ENCODE assay signal across 8 cellular contexts in the genomic region with DNA sequence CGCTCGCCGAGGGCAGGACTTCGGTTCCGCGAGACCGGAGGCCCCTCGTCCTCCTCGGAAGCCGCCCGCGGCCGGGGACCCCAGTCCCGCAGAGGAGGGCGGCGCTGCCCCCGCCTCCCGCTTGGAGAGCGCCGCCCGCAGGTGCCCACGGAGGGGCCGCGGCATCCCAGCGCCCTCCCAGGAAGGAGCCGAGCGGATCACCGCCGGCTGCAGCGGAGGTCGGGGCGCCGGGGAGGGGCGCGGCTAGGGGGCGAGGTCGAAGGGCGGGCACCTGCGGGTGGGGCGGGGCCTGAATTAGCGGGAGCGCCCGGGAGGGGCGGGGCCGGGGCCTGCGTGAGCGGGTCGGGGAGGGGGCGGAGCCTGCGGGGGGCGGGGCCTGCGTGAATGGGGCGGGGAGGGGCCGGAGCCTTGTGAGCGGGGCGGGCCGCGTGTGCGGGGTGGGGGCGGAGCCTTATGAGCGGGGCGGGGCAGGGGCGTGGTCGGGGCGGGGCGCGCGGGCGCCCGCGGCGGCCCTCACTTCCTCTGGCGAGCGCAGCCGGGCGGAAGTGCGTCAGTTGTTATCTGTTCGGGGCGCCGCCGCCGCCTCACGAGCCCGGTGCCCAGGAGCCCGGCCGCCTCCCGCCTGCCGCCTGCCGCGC. TPM values are rescaled to one million over a fixed set of nuclear protein-coding genes. Genes with fewer than 3 reads are reported as not detected.
DNase-seq lines count a peak whose midpoint lies in the region; ATAC-seq, FAIRE-seq and TF ChIP-seq lines count a peak whose summit lies in the region.

A gene (plus strand): TSS at position 550 of the 638 bp plus-strand sequence.

- H3K27me3 ChIP-seq in K562 (ENCODE audit: control insufficient read depth in 2 of 2, insufficient read depth in 2 of 2, low read length in 2 of 2): peaks cover 10 to 15% of the 10 kb centered on the region in 2 experiments
- no peaks in the 10 kb centered on the region for H3K27me3 ChIP-seq in sigmoid colon

- peak within 1 kb of the TSS; percentile 47 to 95 for H3K9ac ChIP-seq in K562 (ENCODE audit: insufficient read depth in 1 of 2, low read depth in 2 of 2, low read length in 2 of 2)

- H3K4me2 ChIP-seq in K562 (ENCODE audit: insufficient read depth, low read length): peak within 1 kb of the TSS; percentile 79

- ATAC-seq in GM18517 (IDR thresholded peaks at IDR 0.05; ENCODE audit: unreplicated experiment): peak; percentile 51
- ATAC-seq in HG03039 (IDR thresholded peaks at IDR 0.05; ENCODE audit: unreplicated experiment): peak; percentile 46
- ATAC-seq in K562: peak; percentile 71
- ATAC-seq in HG03378 (IDR thresholded peaks at IDR 0.05; ENCODE audit: unreplicated experiment): no peak

- TF ChIP-seq CTCF in K562 (IDR thresholded peaks at IDR 0.05 in 2 of 3, conservative IDR thresholded peaks at IDR 0.05 in 1 of 3; ENCODE audit: insufficient read depth in 2 of 3, low read depth in 1 of 3, low read length in 3 of 3) (0 out of 6 replicates have a peak, but pooled peaks of 1 of the 3 experiments have one; percentile 7), sigmoid colon (IDR thresholded peaks at IDR 0.05) (no peak)

- H3K9me3 ChIP-seq in K562 (replicated peaks; ENCODE audit: control insufficient read depth, insufficient read depth, low read depth, low read length) (peaks cover 3% of the 10 kb centered on the region; the same call in 1 of the 2 replicates), sigmoid colon (no peaks in the 10 kb centered on the region)

- TF ChIP-seq EP300 in K562 (IDR thresholded peaks at IDR 0.05; ENCODE audit: low read length) (no peak), sigmoid colon (IDR thresholded peaks at IDR 0.05) (no peak)

- in situ Hi-C loops in K562 (cut with MboI): no loop called here

- H3K36me3 ChIP-seq in K562 (ENCODE audit: control insufficient read depth, insufficient read depth, low read length): peaks cover 25% of the 10 kb centered on the region; the same call in 2 of the 3 replicates
- no peaks in the 10 kb centered on the region for H3K36me3 ChIP-seq in sigmoid colon

- peak within 1 kb of the TSS; percentile 51 for H2AFZ ChIP-seq in K562 (ENCODE audit: low read depth, low read length)

- peak; percentile 84 for DNase-seq in NCI-H2107 treated with DMSO at 0.1 percent for 48 hours (lab: John Stamatoyannopoulos, UW; ENCODE audit: unreplicated experiment)
- DNase-seq in UCSD-AML1 (lab: John Stamatoyannopoulos, UW; ENCODE audit: unreplicated experiment): peak; percentile 97
- peak; percentile 90 to 99 (median 98) for DNase-seq in K562 (ENCODE audit: extremely low read depth in 1 of 4, low spot score in 3 of 4)
- peak; percentile 94 for DNase-seq in sigmoid colon

- no peak for FAIRE-seq in K562 (lab: Jason Lieb, UNC)

- POLR2A ChIA-PET in K562 (lab: Yijun Ruan, JAX): interaction anchor here (0.8 kb wide), 1 partner anchor 10 kb away, joined by 4 read pairs; no protein-coding TSS in a partner anchor

- H3K27ac ChIP-seq in K562 (ENCODE audit: extremely low read depth, low read depth, low read length) (peak within 1 kb of the TSS; percentile 60; the same call in 2 of the 3 replicates), sigmoid colon (peak within 1 kb of the TSS; percentile 60 to 76 (median 75))

- peaks cover 11% of the 10 kb centered on the region for H3K9me1 ChIP-seq in K562 (ENCODE audit: control insufficient read depth, insufficient read depth, low read length)

- H3K79me2 ChIP-seq in K562 (ENCODE audit: control insufficient read depth, insufficient read depth, low read length): peaks cover 44% of the 10 kb centered on the region

- CTCF ChIA-PET in K562 (lab: Yijun Ruan, JAX; ENCODE audit: low intra/inter-chr PET ratio): interaction anchor here (0.7 kb wide), 1 partner anchor 35 kb away, joined by 3 read pairs; no protein-coding TSS in a partner anchor

- TF ChIP-seq POLR2A in K562 (conservative IDR thresholded peaks at IDR 0.05) (no peak), sigmoid colon (IDR thresholded peaks at IDR 0.05) (no peak)

- peaks cover 35 to 70% of the 10 kb centered on the region in 2 experiments for H3K4me1 ChIP-seq in K562 (replicated peaks in 1 of 2; ENCODE audit: control insufficient read depth in 2 of 2, insufficient read depth in 2 of 2, low read length in 2 of 2)
- H3K4me1 ChIP-seq in sigmoid colon: peaks cover 0 to 49% (median 46%) of the 10 kb centered on the region in 4 donors

- H3K4me3 ChIP-seq in K562 (peak within 1 kb of the TSS; percentile 62), iPS-11a (ENCODE audit: low read depth, low read length) (peak within 1 kb of the TSS; percentile 57), sigmoid colon (peak within 1 kb of the TSS; percentile 44 to 96 (median 74))

- under 1% methylated on average over 22 of the region's 90 CpGs for WGBS in K562 (ENCODE audit: insufficient coverage, low coverage, missing lambda C conversion rate)
- WGBS in sigmoid colon, 2 donors: 1% methylated on average over 90 of the region's 90 CpGs

- intact Hi-C loops in K562 (cut with micrococcal nuclease): no loop called here
- intact Hi-C loops in sigmoid colon (cut with DNase I): loop anchor here (10.0 kb wide), 1 partner anchor 345 kb away; a partner anchor contains a TSS

- no peak for TF ChIP-seq RAD21 in K562 (CRISPR knock-in tag; conservative IDR thresholded peaks at IDR 0.05 in 1 of 2, IDR thresholded peaks at IDR 0.05 in 1 of 2)

- peaks cover 41% of the 10 kb centered on the region for H4K20me1 ChIP-seq in K562 (replicated peaks; ENCODE audit: control insufficient read depth, insufficient read depth, low read length)

- BruUV-seq in K562 (replicated peaks; lab: Mats Ljungman, UMichigan): no TSS peak

TF ChIP-seq in K562, 482 proteins besides CTCF, POLR2A, EP300 and RAD21 (continues in another document):
- TF ChIP-seq HNRNPH1 (optimal IDR thresholded peaks at IDR 0.05; ENCODE audit: low read depth, low read length) (no peak), NCOA4 (IDR thresholded peaks at IDR 0.05; ENCODE audit: partially characterized antibody) (no peak), TRIM28 (IDR thresholded peaks at IDR 0.05) (no peak), DIDO1 (tag; IDR thresholded peaks at IDR 0.05; ENCODE audit: low read depth) (no peak), ERF (CRISPR knock-in tag; IDR thresholded peaks at IDR 0.05) (no peak), PYGO2 (tag; IDR thresholded peaks at IDR 0.05) (no peak)
- TF ChIP-seq, protein P1, sequence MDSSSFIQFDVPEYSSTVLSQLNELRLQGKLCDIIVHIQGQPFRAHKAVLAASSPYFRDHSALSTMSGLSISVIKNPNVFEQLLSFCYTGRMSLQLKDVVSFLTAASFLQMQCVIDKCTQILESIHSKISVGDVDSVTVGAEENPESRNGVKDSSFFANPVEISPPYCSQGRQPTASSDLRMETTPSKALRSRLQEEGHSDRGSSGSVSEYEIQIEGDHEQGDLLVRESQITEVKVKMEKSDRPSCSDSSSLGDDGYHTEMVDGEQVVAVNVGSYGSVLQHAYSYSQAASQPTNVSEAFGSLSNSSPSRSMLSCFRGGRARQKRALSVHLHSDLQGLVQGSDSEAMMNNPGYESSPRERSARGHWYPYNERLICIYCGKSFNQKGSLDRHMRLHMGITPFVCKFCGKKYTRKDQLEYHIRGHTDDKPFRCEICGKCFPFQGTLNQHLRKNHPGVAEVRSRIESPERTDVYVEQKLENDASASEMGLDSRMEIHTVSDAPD (CRISPR knock-in tag; IDR thresholded peaks at IDR 0.05): no peak
- TF ChIP-seq, protein P2, sequence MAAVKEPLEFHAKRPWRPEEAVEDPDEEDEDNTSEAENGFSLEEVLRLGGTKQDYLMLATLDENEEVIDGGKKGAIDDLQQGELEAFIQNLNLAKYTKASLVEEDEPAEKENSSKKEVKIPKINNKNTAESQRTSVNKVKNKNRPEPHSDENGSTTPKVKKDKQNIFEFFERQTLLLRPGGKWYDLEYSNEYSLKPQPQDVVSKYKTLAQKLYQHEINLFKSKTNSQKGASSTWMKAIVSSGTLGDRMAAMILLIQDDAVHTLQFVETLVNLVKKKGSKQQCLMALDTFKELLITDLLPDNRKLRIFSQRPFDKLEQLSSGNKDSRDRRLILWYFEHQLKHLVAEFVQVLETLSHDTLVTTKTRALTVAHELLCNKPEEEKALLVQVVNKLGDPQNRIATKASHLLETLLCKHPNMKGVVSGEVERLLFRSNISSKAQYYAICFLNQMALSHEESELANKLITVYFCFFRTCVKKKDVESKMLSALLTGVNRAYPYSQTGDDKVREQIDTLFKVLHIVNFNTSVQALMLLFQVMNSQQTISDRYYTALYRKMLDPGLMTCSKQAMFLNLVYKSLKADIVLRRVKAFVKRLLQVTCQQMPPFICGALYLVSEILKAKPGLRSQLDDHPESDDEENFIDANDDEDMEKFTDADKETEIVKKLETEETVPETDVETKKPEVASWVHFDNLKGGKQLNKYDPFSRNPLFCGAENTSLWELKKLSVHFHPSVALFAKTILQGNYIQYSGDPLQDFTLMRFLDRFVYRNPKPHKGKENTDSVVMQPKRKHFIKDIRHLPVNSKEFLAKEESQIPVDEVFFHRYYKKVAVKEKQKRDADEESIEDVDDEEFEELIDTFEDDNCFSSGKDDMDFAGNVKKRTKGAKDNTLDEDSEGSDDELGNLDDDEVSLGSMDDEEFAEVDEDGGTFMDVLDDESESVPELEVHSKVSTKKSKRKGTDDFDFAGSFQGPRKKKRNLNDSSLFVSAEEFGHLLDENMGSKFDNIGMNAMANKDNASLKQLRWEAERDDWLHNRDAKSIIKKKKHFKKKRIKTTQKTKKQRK (IDR thresholded peaks at IDR 0.05; ENCODE audit: borderline replicate concordance, low read depth, low read length): no peak

RNA-seq across cellular contexts. Expression of the gene that starts here (rescaled TPM):
- 25.5 and 41.9 TPM in 2 replicates for total RNA-seq in K562 (2011; cell fraction: chromatin; rRNA removed; ENCODE audit: low replicate concordance)
- total RNA-seq in K562 (2011; cell fraction: nucleolus; rRNA removed): 25.0 and 40.7 TPM in 2 replicates
- total RNA-seq in K562 (2011; cell fraction: nucleoplasm; rRNA removed): 23.3 and 28.3 TPM in 2 replicates
- total RNA-seq in K562 (2014; rRNA removed): 21.7 and 24.6 TPM in 2 replicates
- total RNA-seq in K562 (2014; rRNA removed; fragmentation: Illumina TruSeq; extraction: Trizol): 1.1 and 1.3 TPM in 2 replicates
- total RNA-seq in K562 (2015; rRNA removed; fragmentation: Illumina TruSeq; extraction: Trizol): 7.3 and 12.9 TPM in 2 replicates
- total RNA-seq in K562 (2021): 112 and 129 TPM in 2 replicates
- 1.9 and 4.3 TPM in 2 replicates for polyA plus RNA-seq in K562 (2011; rRNA removed)
- 3.7 and 13.3 TPM in 2 replicates for polyA plus RNA-seq in K562 (2011; cell fraction: cytosol; rRNA removed)
- 16.7 and 51.7 TPM in 2 replicates for polyA plus RNA-seq in K562 (2011; cell fraction: nucleus; rRNA removed)
- polyA plus RNA-seq in K562 (2012): 41.9 and 54.8 TPM in 2 replicates
- polyA plus RNA-seq in K562 (2014; fragmentation: Illumina TruSeq; extraction: Trizol): 29.3 and 35.8 TPM in 2 replicates
- polyA plus RNA-seq in K562 (2014; fragmentation: Nextera tagmentation; extraction: Ambion mirVana): under 1 TPM; 0.24 to 0.29 TPM
- polyA plus RNA-seq in K562 (2014; rRNA removed): 27.4 and 32.3 TPM in 2 replicates
- polyA minus RNA-seq in K562 (2011; rRNA and poly(A)+ RNA removed): 0.81 and 1.8 TPM in 2 replicates
- polyA minus RNA-seq in K562 (2011; cell fraction: cytosol; rRNA and poly(A)+ RNA removed): 21.0 and 29.9 TPM in 2 replicates
- polyA minus RNA-seq in K562 (2011; cell fraction: nucleus; rRNA and poly(A)+ RNA removed): 9.0 and 9.3 TPM in 2 replicates
- 10 to 100 TPM in 2 of 4 donors, 1 to 10 TPM in 2; 3.9 to 14.7 (median 7.7) TPM for total RNA-seq in sigmoid colon
- 10 to 100 TPM in 2 of 3 donors, 1 to 10 TPM in 1; 8.4 to 37.0 (median 10.6) TPM for polyA plus RNA-seq in sigmoid colon
